ENCODE assay signal across 25 cellular contexts in the genomic region with DNA sequence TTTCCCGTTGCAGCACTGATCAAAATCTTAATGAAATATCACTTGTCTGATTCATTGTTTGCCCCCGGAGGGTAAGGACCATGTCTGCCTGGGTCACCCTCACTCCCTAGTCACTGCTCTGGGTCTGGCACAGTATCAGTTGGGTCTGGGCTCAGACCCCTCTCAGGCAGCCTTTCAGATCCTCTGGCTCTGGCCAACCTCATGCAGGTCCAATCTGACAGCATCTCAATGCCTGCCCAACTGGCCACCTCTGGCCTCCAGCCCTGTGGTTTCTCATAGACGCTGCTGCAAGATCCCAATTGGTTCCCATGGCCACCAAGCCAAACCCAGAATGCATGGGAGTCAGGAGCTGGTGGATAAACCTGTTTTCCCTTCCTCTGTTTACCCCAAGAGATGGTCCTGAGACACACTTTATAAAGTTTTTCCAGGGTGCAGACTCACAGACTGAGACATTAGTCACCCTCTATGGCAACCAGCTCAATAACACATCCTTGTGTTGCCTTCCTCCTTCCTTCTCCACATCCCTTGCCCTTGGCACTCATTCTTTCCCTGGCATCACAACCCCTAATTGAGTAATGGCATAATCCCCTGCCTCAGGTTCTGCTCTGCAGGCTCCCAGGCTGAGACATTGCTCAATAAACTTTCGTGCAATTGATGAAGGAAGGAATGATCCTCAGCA.
DNase-seq lines count a peak whose midpoint lies in the region; ATAC-seq and TF ChIP-seq lines count a peak whose summit lies in the region.
"Had no signal": no experiment of that assay in that cellular context is flagged by ENCODE, and none has a peak within 500 bp of the region (broad histone marks: within the 10 kb centered on the region; RNA-seq: fewer than 3 reads in every experiment).

No MANE protein-coding gene starts in this region.

- CTCF ChIA-PET in activated CD4-positive, alpha-beta memory T cell treated with anti-CD3 and anti-CD28 coated beads for 36 hours (lab: Charles Lee): no interaction called here

- H3K4me1 Mint-ChIP-seq in activated T-helper 1 cell treated with anti-CD3 and anti-CD28 coated beads, Interleukin-12 subunit alpha, Interleukin-12 subunit beta, Interleukin-2, Interleukin-4 antibody, amounts not matched to agents 30 ng/mL and 10 ng/mL and 1 ng/mL, durations not matched to agents 14 hours and 24 hours and 36 hours (ENCODE audit: low read depth): no peaks in the 10 kb centered on the region
- no peaks in the 10 kb centered on the region for H3K4me1 Mint-ChIP-seq in activated CD4-positive, alpha-beta memory T cell treated with anti-CD3 and anti-CD28 coated beads for 36 hours (ENCODE audit: low read depth)
- H3K4me1 Mint-ChIP-seq: CD4-positive, alpha-beta memory T cell had no signal

- H3K27me3 Mint-ChIP-seq in activated T-helper 1 cell treated with anti-CD3 and anti-CD28 coated beads, Interleukin-12 subunit alpha, Interleukin-12 subunit beta, Interleukin-2, Interleukin-4 antibody, amounts not matched to agents 30 ng/mL and 10 ng/mL and 1 ng/mL, durations not matched to agents 14 hours and 24 hours and 36 hours (ENCODE audit: insufficient read depth): peaks cover 10% of the 10 kb centered on the region
- H3K27me3 Mint-ChIP-seq in activated CD4-positive, alpha-beta memory T cell treated with anti-CD3 and anti-CD28 coated beads for 36 hours: peaks cover 15% of the 10 kb centered on the region

- H3K27me3 ChIP-seq in breast epithelium (peaks cover 0 to 3% of the 10 kb centered on the region in 2 donors), spleen (replicated peaks in 1 of 7) (peaks cover 0 to 80% (median 6%) of the 10 kb centered on the region in 7 donors)
- H3K27me3 ChIP-seq: Peyer's patch, SJSA1 had no signal

- no peaks in the 10 kb centered on the region for H3K4me1 ChIP-seq in breast epithelium
- no peaks in the 10 kb centered on the region for H3K4me1 ChIP-seq in spleen
- H3K4me1 ChIP-seq: Caco-2, Peyer's patch, SJSA1 had no signal

- H3K27ac ChIP-seq in breast epithelium (peak overlapping the region; percentile 63 to 80), spleen (no peak overlapping the region)
- H3K27ac ChIP-seq: 22Rv1; BLaER1 treated with 17β-estradiol and CSF1 and Interleukin-3, amounts not matched to agents 10 nM and 100 nM; GM23248; Peyer's patch; SJSA1 had no signal

- peak; percentile 85 for DNase-seq in NCI-H2029 (lab: John Stamatoyannopoulos, UW)
- no peak for DNase-seq in NCI-H2029 treated with DMSO at 0.1 percent for 48 hours (lab: John Stamatoyannopoulos, UW)
- peak; percentile 84 for DNase-seq in NCI-H510A (lab: John Stamatoyannopoulos, UW)
- peak in 1 of 2 donors; percentile 51 for DNase-seq in breast epithelium (ENCODE audit: low spot score in 2 of 2)
- DNase-seq in spleen: peak; percentile 33
- no peak for DNase-seq in activated T-helper 1 cell treated with anti-CD3 and anti-CD28 coated beads, Interleukin-12 subunit alpha, Interleukin-12 subunit beta, Interleukin-2, Interleukin-4 antibody, amounts not matched to agents 30 ng/mL and 10 ng/mL and 1 ng/mL, durations not matched to agents 14 hours and 24 hours and 36 hours (ENCODE audit: low spot score)
- DNase-seq in activated CD4-positive, alpha-beta memory T cell treated with anti-CD3 and anti-CD28 coated beads for 36 hours: no peak
- DNase-seq: ACHN; Caco-2; CD4-positive, alpha-beta memory T cell; DMS 273 treated with DMSO at 0.1 percent for 48 hours; DMS79 treated with DMSO at 0.1 percent for 48 hours; GM23248; KBM-7; NCI-H1105 treated with DMSO at 0.1 percent for 48 hours; NCI-H748 treated with DMSO at 0.1 percent for 48 hours; NK-92 treated with Interleukin-12 subunit alpha and Interleukin-12 subunit beta, amount 100 ng/mL, for 24 hours; Peyer's patch; SW 1271 had no signal

- no peak overlapping the region for H3K27ac Mint-ChIP-seq in activated T-helper 1 cell treated with anti-CD3 and anti-CD28 coated beads, Interleukin-12 subunit alpha, Interleukin-12 subunit beta, Interleukin-2, Interleukin-4 antibody, amounts not matched to agents 30 ng/mL and 10 ng/mL and 1 ng/mL, durations not matched to agents 14 hours and 24 hours and 36 hours
- no peak overlapping the region for H3K27ac Mint-ChIP-seq in activated CD4-positive, alpha-beta memory T cell treated with anti-CD3 and anti-CD28 coated beads for 36 hours
- H3K27ac Mint-ChIP-seq: CD4-positive, alpha-beta memory T cell had no signal

- H3K36me3 ChIP-seq in breast epithelium (no peaks in the 10 kb centered on the region), spleen (no peaks in the 10 kb centered on the region)
- H3K36me3 ChIP-seq: BLaER1 treated with 17β-estradiol and CSF1 and Interleukin-3, amounts not matched to agents 10 nM and 100 nM; Peyer's patch; SJSA1 had no signal

- H3K9me3 Mint-ChIP-seq in activated T-helper 1 cell treated with anti-CD3 and anti-CD28 coated beads, Interleukin-12 subunit alpha, Interleukin-12 subunit beta, Interleukin-2, Interleukin-4 antibody, amounts not matched to agents 30 ng/mL and 10 ng/mL and 1 ng/mL, durations not matched to agents 14 hours and 24 hours and 36 hours: no peaks in the 10 kb centered on the region
- no peaks in the 10 kb centered on the region for H3K9me3 Mint-ChIP-seq in activated CD4-positive, alpha-beta memory T cell treated with anti-CD3 and anti-CD28 coated beads for 36 hours

- POLR2A ChIA-PET in activated CD4-positive, alpha-beta memory T cell treated with anti-CD3 and anti-CD28 coated beads for 36 hours (lab: Charles Lee): no interaction called here

- no peak for ATAC-seq in GM18867 (IDR thresholded peaks at IDR 0.05; ENCODE audit: unreplicated experiment)
- ATAC-seq: GM12878, HCT116 had no signal

- H3K4me3 ChIP-seq in breast epithelium (no peak overlapping the region), spleen (no peak overlapping the region)
- H3K4me3 ChIP-seq: BLaER1 treated with 17β-estradiol and CSF1 and Interleukin-3, amounts not matched to agents 10 nM and 100 nM; GM12878; GM23248; Peyer's patch; SJSA1 had no signal

- WGBS in spleen, 5 donors: 58 to 69% (median 63%) methylated on average over 4 of the region's 4 CpGs

- no peak for TF ChIP-seq POLR2A in breast epithelium (IDR thresholded peaks at IDR 0.05)
- TF ChIP-seq POLR2A in spleen (IDR thresholded peaks at IDR 0.05): no peak

- intact Hi-C loops in breast epithelium (cut with DNase I; ENCODE audit: low total_unique reads) (no loop called here), spleen (cut with DNase I; ENCODE audit: low total_unique reads) (no loop called here)
- intact Hi-C loops in activated T-helper 1 cell treated with anti-CD3 and anti-CD28 coated beads, Interleukin-12 subunit alpha, Interleukin-12 subunit beta, Interleukin-2, Interleukin-4 antibody, amounts not matched to agents 30 ng/mL and 10 ng/mL and 1 ng/mL, durations not matched to agents 14 hours and 24 hours and 36 hours (cut with micrococcal nuclease): no loop called here
- intact Hi-C loops in activated CD4-positive, alpha-beta memory T cell treated with anti-CD3 and anti-CD28 coated beads for 36 hours (cut with micrococcal nuclease): no loop called here

- H3K9me3 ChIP-seq in breast epithelium (no peaks in the 10 kb centered on the region), spleen (no peaks in the 10 kb centered on the region)
- H3K9me3 ChIP-seq: BLaER1 treated with 17β-estradiol and CSF1 and Interleukin-3, amounts not matched to agents 10 nM and 100 nM; Caco-2; Peyer's patch; SJSA1 had no signal

- no peak overlapping the region for H3K4me3 Mint-ChIP-seq in activated T-helper 1 cell treated with anti-CD3 and anti-CD28 coated beads, Interleukin-12 subunit alpha, Interleukin-12 subunit beta, Interleukin-2, Interleukin-4 antibody, amounts not matched to agents 30 ng/mL and 10 ng/mL and 1 ng/mL, durations not matched to agents 14 hours and 24 hours and 36 hours
- no peak overlapping the region for H3K4me3 Mint-ChIP-seq in activated CD4-positive, alpha-beta memory T cell treated with anti-CD3 and anti-CD28 coated beads for 36 hours
- H3K4me3 Mint-ChIP-seq: CD4-positive, alpha-beta memory T cell had no signal

- no peaks in the 10 kb centered on the region for H3K36me3 Mint-ChIP-seq in activated T-helper 1 cell treated with anti-CD3 and anti-CD28 coated beads, Interleukin-12 subunit alpha, Interleukin-12 subunit beta, Interleukin-2, Interleukin-4 antibody, amounts not matched to agents 30 ng/mL and 10 ng/mL and 1 ng/mL, durations not matched to agents 14 hours and 24 hours and 36 hours (ENCODE audit: low read depth)
- no peaks in the 10 kb centered on the region for H3K36me3 Mint-ChIP-seq in activated CD4-positive, alpha-beta memory T cell treated with anti-CD3 and anti-CD28 coated beads for 36 hours
- H3K36me3 Mint-ChIP-seq: CD4-positive, alpha-beta memory T cell had no signal

- no peak for TF ChIP-seq CTCF in breast epithelium (IDR thresholded peaks at IDR 0.05)
- no peak for TF ChIP-seq CTCF in spleen (IDR thresholded peaks at IDR 0.05 in 8 of 11, conservative IDR thresholded peaks at IDR 0.05 in 3 of 11)

Comparison
In these comparisons a context has a peak if more than half of its experiments do, and no peak if none do; other contexts are left out.
1. DNase-seq: peak in NCI-H2029 (single experiment), NCI-H510A (single experiment) and spleen (single experiment); none in NCI-H2029 treated with DMSO at 0.1 percent for 48 hours (single experiment), activated T-helper 1 cell treated with anti-CD3 and anti-CD28 coated beads, Interleukin-12 subunit alpha, Interleukin-12 subunit beta, Interleukin-2, Interleukin-4 antibody, amounts not matched to agents 30 ng/mL and 10 ng/mL and 1 ng/mL, durations not matched to agents 14 hours and 24 hours and 36 hours (single experiment) and activated CD4-positive, alpha-beta memory T cell treated with anti-CD3 and anti-CD28 coated beads for 36 hours (single experiment).
2. H3K27ac ChIP-seq: peak in breast epithelium (2 of 2); none in spleen (0 of 8).